Comparison of ENCODE assay signal across 23 cellular contexts in the genomic region with DNA sequence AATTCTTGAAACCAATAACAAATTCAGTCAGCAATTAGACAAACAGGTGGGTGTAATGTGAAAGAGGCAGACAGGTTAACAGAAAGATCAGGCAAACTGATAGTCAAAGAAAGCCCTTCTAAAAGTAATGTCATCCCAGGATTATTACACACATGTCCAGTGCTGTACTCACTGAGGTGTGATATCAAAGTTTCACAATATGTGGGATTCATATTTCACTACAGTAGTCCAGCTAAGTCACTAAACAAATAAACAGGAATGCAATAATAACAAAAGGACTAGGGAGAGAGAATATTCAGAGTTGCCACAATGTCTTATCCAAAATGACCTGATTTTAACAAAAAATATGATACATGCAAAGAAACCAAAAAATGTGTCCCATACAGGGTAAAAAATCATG.
"Had no signal": no experiment of that assay in that cellular context is flagged by ENCODE, and none has a peak within 500 bp of the region (broad histone marks: within the 10 kb centered on the region; RNA-seq: fewer than 3 reads in every experiment).

No MANE protein-coding gene starts in this region.

- H3K27me3 ChIP-seq: heart right ventricle, left lung, testis, transverse colon had no signal

- H3K4me3 ChIP-seq: heart right ventricle, left lung, lower lobe of right lung, skin epidermis, testis, transverse colon had no signal

- H3K27ac ChIP-seq: heart right ventricle, left lung, lower lobe of right lung, skin epidermis, testis, transverse colon, VCaP had no signal

- H3K9me3 ChIP-seq: lower lobe of right lung, testis, transverse colon had no signal

- DNase-seq: activated CD4-positive, alpha-beta T cell treated with anti-CD3 and anti-CD28 coated beads for 4 hours; activated CD4-positive, alpha-beta T cell treated with anti-CD3 and anti-CD28 coated beads, Interleukin-2, amount 50 U/mL, for 4 hours; activated effector memory CD4-positive, alpha-beta T cell treated with anti-CD3 and anti-CD28 coated beads, Interleukin-2, amount 50 U/mL, for 16 hours; activated naive CD4-positive, alpha-beta T cell treated with anti-CD3 and anti-CD28 coated beads for 36 hours; activated naive CD8-positive, alpha-beta T cell treated with anti-CD3 and anti-CD28 coated beads for 36 hours; amniotic stem cell; cortex of kidney; foreskin melanocyte; heart right ventricle; left lung; lower lobe of right lung; mesenchymal stem cell; posterior cingulate gyrus; right cardiac atrium; stimulated activated CD4-positive, alpha-beta T cell treated with anti-CD3 and anti-CD28 coated beads, Interleukin-12 subunit alpha, Interleukin-12 subunit beta, amount 100 ng/mL, for 4 hours; stimulated activated CD4-positive, alpha-beta T cell treated with anti-CD3 and anti-CD28 coated beads, Interleukin-4, amount 100 ng/mL, for 1 hour; stimulated activated naive CD8-positive, alpha-beta T cell treated with anti-CD3 and anti-CD28 coated beads, Interleukin-15, Interleukin-2, amounts not matched to agents 100 U/mL and 50 U/mL, for 24 hours; testis; transverse colon had no signal

- ATAC-seq: esophagus mucosa; heart right ventricle; left lung; lower lobe of right lung; natural killer cell treated with Interleukin-12 subunit alpha and Interleukin-12 subunit beta and Interleukin-15 and Interleukin-18, amount 100 ng/mL, for 72 hours; right cardiac atrium; stimulated activated naive CD8-positive, alpha-beta T cell treated with anti-CD3 and anti-CD28 coated beads, Interleukin-15, Interleukin-2, amounts not matched to agents 100 U/mL and 50 U/mL, for 24 hours had no signal

- H3K4me1 ChIP-seq: heart right ventricle, left lung, lower lobe of right lung, testis, transverse colon had no signal

- H3K36me3 ChIP-seq: heart right ventricle, left lung, lower lobe of right lung, transverse colon had no signal
